In the genomic region with DNA sequence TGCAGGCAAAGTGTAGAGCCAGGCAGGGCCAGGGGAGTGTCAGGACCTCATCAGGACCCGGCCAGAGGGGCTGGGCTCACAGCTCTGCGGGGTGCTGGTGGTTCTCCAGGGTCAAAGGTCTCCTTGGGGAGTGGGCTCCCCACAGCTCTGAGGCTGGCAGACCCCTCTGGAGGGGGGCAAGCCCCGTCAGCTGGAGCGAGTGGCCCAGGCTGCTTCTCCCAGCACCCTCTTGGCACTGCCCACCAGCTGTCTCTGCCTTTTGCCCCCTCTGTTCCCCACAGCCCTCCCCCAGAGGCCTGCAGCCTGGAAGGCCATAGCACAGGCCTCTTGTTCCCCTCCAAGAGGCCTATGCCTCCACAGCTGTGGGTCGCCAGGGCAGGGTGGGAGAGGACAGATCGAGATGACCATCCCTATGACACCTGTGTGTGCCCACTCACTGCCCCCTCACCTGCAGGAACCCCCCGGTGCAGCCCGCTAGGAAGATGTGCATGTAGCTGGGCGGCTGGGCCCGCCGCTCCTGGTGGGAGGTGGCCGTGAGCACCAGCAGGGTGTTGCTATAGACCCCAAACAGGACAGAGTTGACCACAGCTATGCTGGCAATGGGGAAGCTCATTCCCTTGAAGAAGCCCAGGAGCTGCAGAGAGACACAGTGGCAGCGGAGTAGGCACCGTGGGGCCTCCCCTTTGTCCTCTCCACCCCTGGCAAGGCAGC, we compare ENCODE assay signal across 23 cellular contexts. TPM values are rescaled to one million over a fixed set of nuclear protein-coding genes. Genes with fewer than 3 reads are reported as not detected.
DNase-seq lines count a peak whose midpoint lies in the region; ATAC-seq and TF ChIP-seq lines count a peak whose summit lies in the region.
"Had no signal": no experiment of that assay in that cellular context is flagged by ENCODE, and none has a peak within 500 bp of the region (broad histone marks: within the 10 kb centered on the region; RNA-seq: fewer than 3 reads in every experiment).

No MANE protein-coding gene starts in this region.

- H4K20me1 ChIP-seq in BLaER1 = no peaks in the 10 kb centered on the region
- no peaks in the 10 kb centered on the region for H4K20me1 ChIP-seq in hepatocyte (ENCODE audit: insufficient read depth, poor library complexity, severe bottlenecking)

- WGBS in hepatocyte (ENCODE audit: low lambda C conversion rate, missing lambda C conversion rate) = 93% methylated on average over 14 of the region's 14 CpGs
- WGBS in trophoblast cell (ENCODE audit: extremely low coverage, insufficient coverage, insufficient read length) = no CpG with 5 or more reads among the region's 14 CpGs
- WGBS in thyroid gland, 2 donors = 93 to 94% methylated on average over 9 to 13 of the region's 14 CpGs

- H3K9ac ChIP-seq in BLaER1 (peak overlapping the region; percentile 56), trophoblast cell (ENCODE audit: low read length) (no peak overlapping the region)

- H2BK120ac ChIP-seq in trophoblast cell (ENCODE audit: insufficient read depth, low read length, poor library complexity) = peak overlapping the region; percentile 11

- H3K36me3 ChIP-seq in BLaER1 = no peaks in the 10 kb centered on the region
- H3K36me3 ChIP-seq in Peyer's patch = peaks cover 0 to 3% (median 0%) of the 10 kb centered on the region in 3 donors
- H3K36me3 ChIP-seq in hepatocyte (replicated peaks; ENCODE audit: insufficient read depth, low read depth) = no peaks in the 10 kb centered on the region
- no peaks in the 10 kb centered on the region for H3K36me3 ChIP-seq in trophoblast cell (ENCODE audit: control insufficient read depth in 1 of 2, insufficient read depth in 2 of 2, low read length in 2 of 2)
- H3K36me3 ChIP-seq in thyroid gland = no peaks in the 10 kb centered on the region
- H3K36me3 ChIP-seq: cardiac muscle cell, colonic mucosa, SJSA1, tibial nerve had no signal

- H3K4me3 ChIP-seq in BLaER1 (no peak overlapping the region), Peyer's patch (peak overlapping the region in 2 of 4 donors; percentile 7 to 18), hepatocyte (no peak overlapping the region), trophoblast cell (ENCODE audit: low read depth, low read length) (no peak overlapping the region), thyroid gland (replicated peaks in 1 of 3) (no peak overlapping the region)
- H3K4me3 ChIP-seq: cardiac muscle cell, colonic mucosa, SJSA1, skin epidermis, tibial nerve had no signal

- peak overlapping the region; percentile 74 for H3K4me2 ChIP-seq in BLaER1
- H3K4me2 ChIP-seq in hepatocyte = peak overlapping the region; percentile 7
- H3K4me2 ChIP-seq in trophoblast cell (ENCODE audit: low read length) = no peak overlapping the region

- peak overlapping the region; percentile 94 for H3K27ac ChIP-seq in BLaER1
- H3K27ac ChIP-seq in Peyer's patch = peak overlapping the region; percentile 42 to 99 (median 83)
- H3K27ac ChIP-seq in hepatocyte = peak overlapping the region; percentile 5
- no peak overlapping the region for H3K27ac ChIP-seq in trophoblast cell (ENCODE audit: low read depth, low read length)
- no peak overlapping the region for H3K27ac ChIP-seq in thyroid gland
- H3K27ac ChIP-seq: cardiac muscle cell, colonic mucosa, SJSA1 had no signal

- ATAC-seq in HG02642 (IDR thresholded peaks at IDR 0.05; ENCODE audit: poor library complexity, unreplicated experiment) = no peak
- ATAC-seq: activated naive CD4-positive, alpha-beta T cell treated with anti-CD3 and anti-CD28 coated beads, Interleukin-2, amount 50 U/mL, for 72 hours; naive thymus-derived CD8-positive, alpha-beta T cell; WTC11 had no signal

- TF ChIP-seq CTCF in Peyer's patch (IDR thresholded peaks at IDR 0.05) = no peak
- TF ChIP-seq CTCF in hepatocyte (IDR thresholded peaks at IDR 0.05; ENCODE audit: poor library complexity) = no peak
- no peak for TF ChIP-seq CTCF in thyroid gland (IDR thresholded peaks at IDR 0.05)

- no peak overlapping the region for H2BK5ac ChIP-seq in trophoblast cell (ENCODE audit: low read depth, low read length, poor library complexity)

- no peaks in the 10 kb centered on the region for H3K9me2 ChIP-seq in hepatocyte (replicated peaks; ENCODE audit: insufficient read depth)

- H3K14ac ChIP-seq in trophoblast cell (ENCODE audit: low read length) = no peak overlapping the region

- no peak overlapping the region for H2AFZ ChIP-seq in hepatocyte
- no peak overlapping the region for H2AFZ ChIP-seq in trophoblast cell (ENCODE audit: insufficient read depth, low read length, poor library complexity)

- no peak overlapping the region for H3K4ac ChIP-seq in trophoblast cell (ENCODE audit: low read depth, low read length)

- no peak overlapping the region for H3K23ac ChIP-seq in trophoblast cell (ENCODE audit: low read length)

- H3K9me3 ChIP-seq in BLaER1 (no peaks in the 10 kb centered on the region), Peyer's patch (no peaks in the 10 kb centered on the region), hepatocyte (ENCODE audit: low read depth) (no peaks in the 10 kb centered on the region), trophoblast cell (ENCODE audit: insufficient read depth, low read depth, low read length) (peaks cover 3% of the 10 kb centered on the region), thyroid gland (no peaks in the 10 kb centered on the region)
- H3K9me3 ChIP-seq: colonic mucosa, SJSA1, tibial nerve had no signal

- peak overlapping the region; percentile 30 for H4K91ac ChIP-seq in trophoblast cell (ENCODE audit: low read depth, low read length)

- TF ChIP-seq POLR2A in Peyer's patch (IDR thresholded peaks at IDR 0.05) (no peak), thyroid gland (IDR thresholded peaks at IDR 0.05) (no peak)

- H2AK5ac ChIP-seq in trophoblast cell (ENCODE audit: low read length) = peak overlapping the region; percentile 40

- H4K8ac ChIP-seq in trophoblast cell (ENCODE audit: low read depth, low read length) = no peak overlapping the region

- H3K18ac ChIP-seq in trophoblast cell (ENCODE audit: low read length) = no peak overlapping the region

- no peak overlapping the region for H4K12ac ChIP-seq in trophoblast cell (ENCODE audit: low read depth, low read length)

- peaks cover 3% of the 10 kb centered on the region for H3K79me2 ChIP-seq in hepatocyte
- peaks cover 5% of the 10 kb centered on the region for H3K79me2 ChIP-seq in trophoblast cell (ENCODE audit: control insufficient read depth, insufficient read depth, low read length, poor library complexity)

- H3K4me1 ChIP-seq in BLaER1 (peaks cover 75% of the 10 kb centered on the region), Peyer's patch (peaks cover 12 to 59% (median 15%) of the 10 kb centered on the region in 4 donors), hepatocyte (ENCODE audit: insufficient read depth) (peaks cover 50% of the 10 kb centered on the region), trophoblast cell (ENCODE audit: control insufficient read depth in 1 of 2, insufficient read depth in 2 of 2, low read length in 2 of 2) (peaks cover 22 to 24% of the 10 kb centered on the region in 2 experiments), thyroid gland (peaks cover 19 to 43% of the 10 kb centered on the region in 2 donors)

- DNase-seq in Peyer's patch (no peak), hepatocyte (ENCODE audit: low spot score) (no peak), trophoblast cell (no peak), mesenteric fat pad (ENCODE audit: low spot score) (no peak), superior temporal gyrus (ENCODE audit: extremely low spot score) (no peak), thyroid gland (no peak)
- DNase-seq: activated CD4-positive, alpha-beta T cell treated with anti-CD3 and anti-CD28 coated beads, Interleukin-2, amount 10 ng/mL, durations not matched to agents 7 days and 5 days; colonic mucosa; HCEC 1CT; naive thymus-derived CD8-positive, alpha-beta T cell; NCI-H1436 treated with DMSO at 0.1 percent for 48 hours; NCI-H748 treated with DMSO at 0.1 percent for 48 hours; T1000 had no signal

- peaks cover 23% of the 10 kb centered on the region for H3K79me1 ChIP-seq in trophoblast cell (ENCODE audit: low read length)

- no peaks in the 10 kb centered on the region for H3K27me3 ChIP-seq in BLaER1
- no peaks in the 10 kb centered on the region for H3K27me3 ChIP-seq in Peyer's patch
- no peaks in the 10 kb centered on the region for H3K27me3 ChIP-seq in hepatocyte
- H3K27me3 ChIP-seq in trophoblast cell (ENCODE audit: insufficient read depth, low read length) = no peaks in the 10 kb centered on the region
- H3K27me3 ChIP-seq in thyroid gland = no peaks in the 10 kb centered on the region
- H3K27me3 ChIP-seq: cardiac muscle cell, colonic mucosa, SJSA1, tibial nerve had no signal

- intact Hi-C loops in thyroid gland (cut with DNase I) = no loop called here

- peak overlapping the region; percentile 8 for H2BK12ac ChIP-seq in trophoblast cell (ENCODE audit: low read length)

RNA-seq across cellular contexts. Expression of a gene that starts 3.4 kb away (rescaled TPM):
- total RNA-seq in Peyer's patch (10 to 100 TPM; 23.3 to 50.6 (median 40.2) TPM), hepatocyte (4.9 and 8.8 TPM in 2 replicates), mesenteric fat pad (8.7 TPM), thyroid gland (10 to 100 TPM; 13.0 to 28.0 (median 20.9) TPM)
- polyA plus RNA-seq in hepatocyte = 13.9 and 20.3 TPM in 2 replicates
- polyA plus RNA-seq in trophoblast cell (2013) = 0.93 and 1.1 TPM in 2 replicates

RNA-seq across cellular contexts. Expression of a gene that starts 7.4 kb away (rescaled TPM):
- total RNA-seq in Peyer's patch (100 to 1,000 TPM in 2 of 4 donors, 10 to 100 TPM in 2; 51.2 to 115 (median 102) TPM), hepatocyte (20.8 and 25.7 TPM in 2 replicates), mesenteric fat pad (44.0 TPM), thyroid gland (10 to 100 TPM; 22.5 to 44.9 (median 31.0) TPM)
- polyA plus RNA-seq in hepatocyte = 22.2 and 31.0 TPM in 2 replicates
- 21.2 and 22.9 TPM in 2 replicates for polyA plus RNA-seq in trophoblast cell (2013)

RNA-seq across cellular contexts. Expression of a gene that starts 24.5 kb away (rescaled TPM):
- 10 to 100 TPM in 1 of 4 donors, 1 to 10 TPM in 3; 3.3 to 11.7 (median 7.7) TPM for total RNA-seq in Peyer's patch
- total RNA-seq in hepatocyte = 1.7 and 1.8 TPM in 2 replicates
- polyA plus RNA-seq in hepatocyte = 1.6 and 2.0 TPM in 2 replicates
- 2.1 and 2.3 TPM in 2 replicates for polyA plus RNA-seq in trophoblast cell (2013)
- total RNA-seq in mesenteric fat pad = not detected
- total RNA-seq in thyroid gland = under 1 TPM in 1 of 4 donors, not detected in 3; 0.34 TPM
- total RNA-seq: renal cortical epithelial cell, SJSA1 had no signal
- polyA plus RNA-seq: keratinocyte had no signal

RNA-seq across cellular contexts. Expression of a gene that starts 43.5 kb away (rescaled TPM):
- total RNA-seq in Peyer's patch (1,000 to 10,000 TPM in 2 of 4 donors, 100 to 1,000 TPM in 2; 705 to 1,411 (median 1,064) TPM), hepatocyte (104 and 130 TPM in 2 replicates), mesenteric fat pad (1,527 TPM), thyroid gland (1,000 to 10,000 TPM in 1 of 4 donors, 100 to 1,000 TPM in 3; 195 to 1,623 (median 652) TPM)
- polyA plus RNA-seq in hepatocyte = 168 and 209 TPM in 2 replicates
- 11.1 and 12.7 TPM in 2 replicates for polyA plus RNA-seq in trophoblast cell (2013)

RNA-seq across cellular contexts. Expression of a gene that starts 45.4 kb away (rescaled TPM):
- total RNA-seq in Peyer's patch = 10 to 100 TPM; 25.0 to 47.0 (median 39.5) TPM
- total RNA-seq in hepatocyte = 26.8 and 28.4 TPM in 2 replicates
- polyA plus RNA-seq in hepatocyte = 50.0 and 51.6 TPM in 2 replicates
- 64.3 and 69.7 TPM in 2 replicates for polyA plus RNA-seq in trophoblast cell (2013)
- 34.1 TPM for total RNA-seq in mesenteric fat pad
- 10 to 100 TPM; 45.0 to 52.7 (median 48.0) TPM for total RNA-seq in thyroid gland

Comparison
In these comparisons a context has a peak if more than half of its experiments do, and no peak if none do; other contexts are left out.
1. H3K27ac ChIP-seq: peak in BLaER1 (single experiment), Peyer's patch (4 of 4) and hepatocyte (single experiment); none in trophoblast cell (single experiment) and thyroid gland (0 of 3).